ENCODE assay signal across 1 cellular context in the genomic region with DNA sequence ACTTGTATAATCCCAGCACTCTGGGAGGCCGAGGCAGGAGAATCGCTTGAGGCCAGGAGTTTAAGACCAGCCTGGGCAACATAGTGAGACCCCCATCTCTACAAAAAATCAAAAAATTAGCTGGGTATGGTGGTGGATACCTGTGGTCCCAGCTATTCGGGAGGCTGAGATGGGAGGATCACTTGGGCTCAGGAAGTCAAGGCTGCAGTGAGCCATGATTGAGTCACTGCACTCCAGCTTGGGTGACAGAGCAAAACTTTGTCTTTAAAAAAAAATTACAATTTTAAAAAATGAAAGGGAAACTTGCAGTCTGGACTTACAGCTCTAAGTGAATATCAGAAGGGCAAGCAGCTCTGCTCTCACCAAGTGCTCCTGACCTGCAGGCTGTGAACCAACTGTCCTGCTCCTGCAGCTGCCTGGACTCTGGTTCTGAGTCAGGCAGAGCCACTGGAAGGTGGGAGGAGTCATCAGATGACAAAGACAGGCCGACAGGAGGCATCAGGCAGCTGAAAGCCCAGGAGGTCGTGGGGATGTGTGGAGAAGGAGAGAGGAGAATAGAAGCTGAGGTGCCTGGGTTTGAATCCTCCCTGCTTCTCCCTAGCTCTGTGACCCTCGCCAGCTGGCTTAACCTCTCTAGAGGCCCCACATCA.
TF ChIP-seq lines count a peak whose summit lies in the region.

No MANE protein-coding gene starts in this region.

TF ChIP-seq in K562, 482 proteins besides CTCF, POLR2A, EP300 and RAD21:
- TF ChIP-seq, protein P1, sequence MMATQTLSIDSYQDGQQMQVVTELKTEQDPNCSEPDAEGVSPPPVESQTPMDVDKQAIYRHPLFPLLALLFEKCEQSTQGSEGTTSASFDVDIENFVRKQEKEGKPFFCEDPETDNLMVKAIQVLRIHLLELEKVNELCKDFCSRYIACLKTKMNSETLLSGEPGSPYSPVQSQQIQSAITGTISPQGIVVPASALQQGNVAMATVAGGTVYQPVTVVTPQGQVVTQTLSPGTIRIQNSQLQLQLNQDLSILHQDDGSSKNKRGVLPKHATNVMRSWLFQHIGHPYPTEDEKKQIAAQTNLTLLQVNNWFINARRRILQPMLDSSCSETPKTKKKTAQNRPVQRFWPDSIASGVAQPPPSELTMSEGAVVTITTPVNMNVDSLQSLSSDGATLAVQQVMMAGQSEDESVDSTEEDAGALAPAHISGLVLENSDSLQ (IDR thresholded peaks at IDR 0.05) = peak; percentile 60
- TF ChIP-seq HNRNPK (IDR thresholded peaks at IDR 0.05; ENCODE audit: low read depth, low read length, poor library complexity, severe bottlenecking) (no peak), EP400 (IDR thresholded peaks at IDR 0.05) (no peak), CREM (IDR thresholded peaks at IDR 0.05; ENCODE audit: low read depth) (peak; percentile 20; the same call in 1 of the 2 replicates), KDM4B (IDR thresholded peaks at IDR 0.05; ENCODE audit: borderline replicate concordance in 2 of 2, low read depth in 1 of 2) (no peak), NRF1 (conservative IDR thresholded peaks at IDR 0.05 in 1 of 2, IDR thresholded peaks at IDR 0.05 in 1 of 2) (0 out of 4 replicates have a peak, but pooled peaks of 1 of the 2 experiments have one; percentile 10), RCOR1 (IDR thresholded peaks at IDR 0.05; ENCODE audit: borderline replicate concordance in 1 of 2, low read depth in 2 of 2, low read length in 2 of 2) (peak in 1 of 2 experiments; percentile 29; a peak in 1 of 4 replicates), FOSL1 (tag; conservative IDR thresholded peaks at IDR 0.05) (0 out of 2 replicates have a peak, but pooled peaks have one; percentile 22)
- TF ChIP-seq, protein P2, sequence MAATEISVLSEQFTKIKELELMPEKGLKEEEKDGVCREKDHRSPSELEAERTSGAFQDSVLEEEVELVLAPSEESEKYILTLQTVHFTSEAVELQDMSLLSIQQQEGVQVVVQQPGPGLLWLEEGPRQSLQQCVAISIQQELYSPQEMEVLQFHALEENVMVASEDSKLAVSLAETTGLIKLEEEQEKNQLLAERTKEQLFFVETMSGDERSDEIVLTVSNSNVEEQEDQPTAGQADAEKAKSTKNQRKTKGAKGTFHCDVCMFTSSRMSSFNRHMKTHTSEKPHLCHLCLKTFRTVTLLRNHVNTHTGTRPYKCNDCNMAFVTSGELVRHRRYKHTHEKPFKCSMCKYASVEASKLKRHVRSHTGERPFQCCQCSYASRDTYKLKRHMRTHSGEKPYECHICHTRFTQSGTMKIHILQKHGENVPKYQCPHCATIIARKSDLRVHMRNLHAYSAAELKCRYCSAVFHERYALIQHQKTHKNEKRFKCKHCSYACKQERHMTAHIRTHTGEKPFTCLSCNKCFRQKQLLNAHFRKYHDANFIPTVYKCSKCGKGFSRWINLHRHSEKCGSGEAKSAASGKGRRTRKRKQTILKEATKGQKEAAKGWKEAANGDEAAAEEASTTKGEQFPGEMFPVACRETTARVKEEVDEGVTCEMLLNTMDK (IDR thresholded peaks at IDR 0.05; ENCODE audit: borderline replicate concordance, insufficient read depth, low read depth, low read length, poor library complexity, severe bottlenecking) = peak; percentile 38
- TF ChIP-seq, protein P3, sequence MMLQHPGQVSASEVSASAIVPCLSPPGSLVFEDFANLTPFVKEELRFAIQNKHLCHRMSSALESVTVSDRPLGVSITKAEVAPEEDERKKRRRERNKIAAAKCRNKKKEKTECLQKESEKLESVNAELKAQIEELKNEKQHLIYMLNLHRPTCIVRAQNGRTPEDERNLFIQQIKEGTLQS (IDR thresholded peaks at IDR 0.05) = 0 out of 2 replicates have a peak, but pooled peaks have one; percentile 7
- TF ChIP-seq, protein P3 (CRISPR knock-in tag; conservative IDR thresholded peaks at IDR 0.05) = no peak
- TF ChIP-seq, protein P4, sequence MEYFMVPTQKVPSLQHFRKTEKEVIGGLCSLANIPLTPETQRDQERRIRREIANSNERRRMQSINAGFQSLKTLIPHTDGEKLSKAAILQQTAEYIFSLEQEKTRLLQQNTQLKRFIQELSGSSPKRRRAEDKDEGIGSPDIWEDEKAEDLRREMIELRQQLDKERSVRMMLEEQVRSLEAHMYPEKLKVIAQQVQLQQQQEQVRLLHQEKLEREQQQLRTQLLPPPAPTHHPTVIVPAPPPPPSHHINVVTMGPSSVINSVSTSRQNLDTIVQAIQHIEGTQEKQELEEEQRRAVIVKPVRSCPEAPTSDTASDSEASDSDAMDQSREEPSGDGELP (CRISPR knock-in tag; IDR thresholded peaks at IDR 0.05; ENCODE audit: borderline replicate concordance) = peak; percentile 25; the same call in 1 of the 2 replicates
